ENCODE assay signal across 1 cellular context in genomic region chr11:120210651-120211521, GRCh38.
A peak's percentile ranks its signal among the peaks of the same experiment; 100 is the strongest.
TF ChIP-seq lines count a peak whose summit lies in the region.

OAF (plus strand) TSS chr11:120211032; CDS start chr11:120211280, 248 bp downstream.

TF ChIP-seq in GM12878, 131 proteins besides CTCF, POLR2A, EP300 and RAD21 (continued from another document):
- 0 out of 2 replicates have a peak, but pooled peaks have one; percentile 61 for TF ChIP-seq MXI1 (IDR thresholded peaks at IDR 0.05; ENCODE audit: low read depth, low read length)
- TF ChIP-seq NRF1 (conservative IDR thresholded peaks at IDR 0.05; ENCODE audit: low read depth, low read length), result no peak
- no peak for TF ChIP-seq FOXK2 (IDR thresholded peaks at IDR 0.05)
- no peak for TF ChIP-seq POU2F2 (IDR thresholded peaks at IDR 0.05; ENCODE audit: borderline replicate concordance, low read depth, low read length)
- TF ChIP-seq BACH1 (IDR thresholded peaks at IDR 0.05; ENCODE audit: borderline replicate concordance), result peak; percentile 67; the same call in 1 of the 2 replicates
- TF ChIP-seq, protein P1, sequence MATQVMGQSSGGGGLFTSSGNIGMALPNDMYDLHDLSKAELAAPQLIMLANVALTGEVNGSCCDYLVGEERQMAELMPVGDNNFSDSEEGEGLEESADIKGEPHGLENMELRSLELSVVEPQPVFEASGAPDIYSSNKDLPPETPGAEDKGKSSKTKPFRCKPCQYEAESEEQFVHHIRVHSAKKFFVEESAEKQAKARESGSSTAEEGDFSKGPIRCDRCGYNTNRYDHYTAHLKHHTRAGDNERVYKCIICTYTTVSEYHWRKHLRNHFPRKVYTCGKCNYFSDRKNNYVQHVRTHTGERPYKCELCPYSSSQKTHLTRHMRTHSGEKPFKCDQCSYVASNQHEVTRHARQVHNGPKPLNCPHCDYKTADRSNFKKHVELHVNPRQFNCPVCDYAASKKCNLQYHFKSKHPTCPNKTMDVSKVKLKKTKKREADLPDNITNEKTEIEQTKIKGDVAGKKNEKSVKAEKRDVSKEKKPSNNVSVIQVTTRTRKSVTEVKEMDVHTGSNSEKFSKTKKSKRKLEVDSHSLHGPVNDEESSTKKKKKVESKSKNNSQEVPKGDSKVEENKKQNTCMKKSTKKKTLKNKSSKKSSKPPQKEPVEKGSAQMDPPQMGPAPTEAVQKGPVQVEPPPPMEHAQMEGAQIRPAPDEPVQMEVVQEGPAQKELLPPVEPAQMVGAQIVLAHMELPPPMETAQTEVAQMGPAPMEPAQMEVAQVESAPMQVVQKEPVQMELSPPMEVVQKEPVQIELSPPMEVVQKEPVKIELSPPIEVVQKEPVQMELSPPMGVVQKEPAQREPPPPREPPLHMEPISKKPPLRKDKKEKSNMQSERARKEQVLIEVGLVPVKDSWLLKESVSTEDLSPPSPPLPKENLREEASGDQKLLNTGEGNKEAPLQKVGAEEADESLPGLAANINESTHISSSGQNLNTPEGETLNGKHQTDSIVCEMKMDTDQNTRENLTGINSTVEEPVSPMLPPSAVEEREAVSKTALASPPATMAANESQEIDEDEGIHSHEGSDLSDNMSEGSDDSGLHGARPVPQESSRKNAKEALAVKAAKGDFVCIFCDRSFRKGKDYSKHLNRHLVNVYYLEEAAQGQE (IDR thresholded peaks at IDR 0.05; ENCODE audit: low read depth, low read length), result no peak
- TF ChIP-seq SIX5 (IDR thresholded peaks at IDR 0.05; ENCODE audit: low read depth, low read length, severe bottlenecking), result no peak
- peak; percentile 83; the same call in 1 of the 2 replicates for TF ChIP-seq LARP7 (IDR thresholded peaks at IDR 0.05)
- TF ChIP-seq NR2F1 (conservative IDR thresholded peaks at IDR 0.05), result peak; percentile 63
- TF ChIP-seq YBX1 (IDR thresholded peaks at IDR 0.05), result no peak
- TF ChIP-seq RB1 (IDR thresholded peaks at IDR 0.05; ENCODE audit: borderline replicate concordance), result 0 out of 2 replicates have a peak, but pooled peaks have one; percentile 49
- peak; percentile 85 for TF ChIP-seq RELB (IDR thresholded peaks at IDR 0.05; ENCODE audit: low read depth)
- peak; percentile 7 to 56; a peak in 1 of 4 replicates for TF ChIP-seq BHLHE40 (IDR thresholded peaks at IDR 0.05; ENCODE audit: borderline replicate concordance in 1 of 2, low read depth in 2 of 2, low read length in 1 of 2)
- 0 out of 2 replicates have a peak, but pooled peaks have one; percentile 45 for TF ChIP-seq MAX (IDR thresholded peaks at IDR 0.05; ENCODE audit: low read depth, low read length)
- 0 out of 2 replicates have a peak, but pooled peaks have one; percentile 21 for TF ChIP-seq CREB1 (IDR thresholded peaks at IDR 0.05; ENCODE audit: low read depth)
- TF ChIP-seq SUPT20H (IDR thresholded peaks at IDR 0.05; ENCODE audit: borderline replicate concordance, control insufficient read depth, low read depth, low read length), result no peak
- TF ChIP-seq EGR1 (IDR thresholded peaks at IDR 0.05; ENCODE audit: borderline replicate concordance in 1 of 2, low read depth in 2 of 2, low read length in 2 of 2), result 0 out of 3 replicates have a peak, but pooled peaks of 1 of the 2 experiments have one; percentile 34
- TF ChIP-seq IKZF1 (conservative IDR thresholded peaks at IDR 0.05), result peak; percentile 88
- no peak for TF ChIP-seq ETV6 (conservative IDR thresholded peaks at IDR 0.05 in 1 of 2, IDR thresholded peaks at IDR 0.05 in 1 of 2; ENCODE audit: borderline replicate concordance in 1 of 2, low read depth in 1 of 2)
